Comparison of ENCODE assay signal across 1 cellular context in the genomic region with DNA sequence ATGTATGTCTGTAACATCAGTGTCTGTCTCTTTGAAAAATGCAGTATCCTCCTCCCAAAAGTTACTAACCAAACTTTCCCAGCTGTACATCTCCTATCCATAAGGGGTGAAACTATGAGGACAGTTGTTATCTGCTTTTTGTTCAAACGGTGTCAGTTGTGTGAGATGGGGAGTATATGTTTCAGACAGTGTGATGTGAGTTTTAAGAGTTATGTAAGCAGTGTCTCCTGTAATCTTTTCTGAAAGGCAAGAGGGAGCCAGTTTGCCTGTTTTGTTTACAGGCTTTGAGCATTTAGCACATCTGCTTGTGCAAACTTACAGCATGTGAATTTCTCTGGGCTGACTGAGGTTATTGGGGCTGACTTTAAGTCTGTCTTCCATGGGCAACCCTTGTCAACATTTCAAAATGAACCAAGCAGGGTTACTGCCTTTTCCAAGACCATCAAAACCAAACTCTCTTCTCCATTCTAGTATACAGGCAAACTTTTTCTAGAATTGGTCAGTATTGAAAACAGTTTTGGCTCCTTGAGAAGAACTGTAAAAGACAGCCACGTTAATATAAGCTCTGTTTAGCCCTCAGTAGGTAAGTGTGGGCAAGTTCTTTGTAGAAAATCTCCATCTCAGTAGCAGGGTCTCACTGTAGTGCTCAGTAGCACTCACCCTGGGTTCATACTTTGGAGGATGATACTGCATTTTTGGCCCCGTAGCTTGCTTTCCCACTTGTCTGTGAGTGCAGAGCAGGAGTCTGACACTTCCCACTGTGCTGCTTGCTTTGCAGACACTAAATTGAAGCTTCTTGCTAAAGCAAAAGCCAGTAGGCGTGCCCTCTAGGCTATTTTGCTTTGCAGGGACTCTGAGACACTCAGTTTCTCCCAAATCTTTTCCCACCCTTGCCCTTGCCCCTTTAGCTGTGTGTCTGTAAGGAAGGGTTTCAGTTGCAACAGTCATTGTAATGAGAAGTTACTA.
TF ChIP-seq lines count a peak whose summit lies in the region.

No MANE protein-coding gene starts in this region.

TF ChIP-seq in K562, 482 proteins besides CTCF, POLR2A, EP300 and RAD21 (continued from another document and continues in another):
- TF ChIP-seq, protein P1, sequence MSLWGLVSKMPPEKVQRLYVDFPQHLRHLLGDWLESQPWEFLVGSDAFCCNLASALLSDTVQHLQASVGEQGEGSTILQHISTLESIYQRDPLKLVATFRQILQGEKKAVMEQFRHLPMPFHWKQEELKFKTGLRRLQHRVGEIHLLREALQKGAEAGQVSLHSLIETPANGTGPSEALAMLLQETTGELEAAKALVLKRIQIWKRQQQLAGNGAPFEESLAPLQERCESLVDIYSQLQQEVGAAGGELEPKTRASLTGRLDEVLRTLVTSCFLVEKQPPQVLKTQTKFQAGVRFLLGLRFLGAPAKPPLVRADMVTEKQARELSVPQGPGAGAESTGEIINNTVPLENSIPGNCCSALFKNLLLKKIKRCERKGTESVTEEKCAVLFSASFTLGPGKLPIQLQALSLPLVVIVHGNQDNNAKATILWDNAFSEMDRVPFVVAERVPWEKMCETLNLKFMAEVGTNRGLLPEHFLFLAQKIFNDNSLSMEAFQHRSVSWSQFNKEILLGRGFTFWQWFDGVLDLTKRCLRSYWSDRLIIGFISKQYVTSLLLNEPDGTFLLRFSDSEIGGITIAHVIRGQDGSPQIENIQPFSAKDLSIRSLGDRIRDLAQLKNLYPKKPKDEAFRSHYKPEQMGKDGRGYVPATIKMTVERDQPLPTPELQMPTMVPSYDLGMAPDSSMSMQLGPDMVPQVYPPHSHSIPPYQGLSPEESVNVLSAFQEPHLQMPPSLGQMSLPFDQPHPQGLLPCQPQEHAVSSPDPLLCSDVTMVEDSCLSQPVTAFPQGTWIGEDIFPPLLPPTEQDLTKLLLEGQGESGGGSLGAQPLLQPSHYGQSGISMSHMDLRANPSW (CRISPR knock-in tag; IDR thresholded peaks at IDR 0.05) = 0 out of 2 replicates have a peak, but pooled peaks have one; percentile 65
- no peak for TF ChIP-seq MCM7 (IDR thresholded peaks at IDR 0.05)
- 0 out of 2 replicates have a peak, but pooled peaks have one; percentile 6 for TF ChIP-seq CREM (IDR thresholded peaks at IDR 0.05; ENCODE audit: low read depth)
- peak; percentile 10 for TF ChIP-seq NCOA4 (IDR thresholded peaks at IDR 0.05; ENCODE audit: partially characterized antibody)
- 0 out of 4 replicates have a peak, but pooled peaks of 1 of the 2 experiments have one; percentile 26 for TF ChIP-seq TBL1XR1 (IDR thresholded peaks at IDR 0.05; ENCODE audit: low read length in 2 of 2)
- TF ChIP-seq ZNF75A (CRISPR knock-in tag; IDR thresholded peaks at IDR 0.05) = 0 out of 2 replicates have a peak, but pooled peaks have one; percentile 32
- TF ChIP-seq, protein P2, sequence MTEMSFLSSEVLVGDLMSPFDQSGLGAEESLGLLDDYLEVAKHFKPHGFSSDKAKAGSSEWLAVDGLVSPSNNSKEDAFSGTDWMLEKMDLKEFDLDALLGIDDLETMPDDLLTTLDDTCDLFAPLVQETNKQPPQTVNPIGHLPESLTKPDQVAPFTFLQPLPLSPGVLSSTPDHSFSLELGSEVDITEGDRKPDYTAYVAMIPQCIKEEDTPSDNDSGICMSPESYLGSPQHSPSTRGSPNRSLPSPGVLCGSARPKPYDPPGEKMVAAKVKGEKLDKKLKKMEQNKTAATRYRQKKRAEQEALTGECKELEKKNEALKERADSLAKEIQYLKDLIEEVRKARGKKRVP (CRISPR knock-in tag; IDR thresholded peaks at IDR 0.05) = no peak
- no peak for TF ChIP-seq RNF2 (IDR thresholded peaks at IDR 0.05)
- TF ChIP-seq, protein P3, sequence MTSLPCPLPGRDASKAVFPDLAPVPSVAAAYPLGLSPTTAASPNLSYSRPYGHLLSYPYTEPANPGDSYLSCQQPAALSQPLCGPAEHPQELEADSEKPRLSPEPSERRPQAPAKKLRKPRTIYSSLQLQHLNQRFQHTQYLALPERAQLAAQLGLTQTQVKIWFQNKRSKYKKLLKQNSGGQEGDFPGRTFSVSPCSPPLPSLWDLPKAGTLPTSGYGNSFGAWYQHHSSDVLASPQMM (CRISPR knock-in tag; IDR thresholded peaks at IDR 0.05) = no peak
- TF ChIP-seq, protein P4, sequence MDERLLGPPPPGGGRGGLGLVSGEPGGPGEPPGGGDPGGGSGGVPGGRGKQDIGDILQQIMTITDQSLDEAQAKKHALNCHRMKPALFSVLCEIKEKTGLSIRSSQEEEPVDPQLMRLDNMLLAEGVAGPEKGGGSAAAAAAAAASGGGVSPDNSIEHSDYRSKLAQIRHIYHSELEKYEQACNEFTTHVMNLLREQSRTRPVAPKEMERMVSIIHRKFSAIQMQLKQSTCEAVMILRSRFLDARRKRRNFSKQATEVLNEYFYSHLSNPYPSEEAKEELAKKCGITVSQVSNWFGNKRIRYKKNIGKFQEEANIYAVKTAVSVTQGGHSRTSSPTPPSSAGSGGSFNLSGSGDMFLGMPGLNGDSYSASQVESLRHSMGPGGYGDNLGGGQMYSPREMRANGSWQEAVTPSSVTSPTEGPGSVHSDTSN (CRISPR knock-in tag; IDR thresholded peaks at IDR 0.05; ENCODE audit: low read depth) = no peak
- TF ChIP-seq, protein P4 (tag; conservative IDR thresholded peaks at IDR 0.05; ENCODE audit: low read depth) = no peak
- TF ChIP-seq, protein P5, sequence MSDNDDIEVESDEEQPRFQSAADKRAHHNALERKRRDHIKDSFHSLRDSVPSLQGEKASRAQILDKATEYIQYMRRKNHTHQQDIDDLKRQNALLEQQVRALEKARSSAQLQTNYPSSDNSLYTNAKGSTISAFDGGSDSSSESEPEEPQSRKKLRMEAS (CRISPR knock-in tag; IDR thresholded peaks at IDR 0.05) = no peak
- TF ChIP-seq NFIX (CRISPR knock-in tag; IDR thresholded peaks at IDR 0.05; ENCODE audit: low read depth) = no peak
- no peak for TF ChIP-seq ZFP1 (CRISPR knock-in tag; IDR thresholded peaks at IDR 0.05)
- TF ChIP-seq ELF1 (tag; IDR thresholded peaks at IDR 0.05) = no peak
- no peak for TF ChIP-seq TCF7 (IDR thresholded peaks at IDR 0.05; ENCODE audit: borderline replicate concordance)
- peak; percentile 39; the same call in 1 of the 2 replicates for TF ChIP-seq NFE2L1 (tag; IDR thresholded peaks at IDR 0.05; ENCODE audit: borderline replicate concordance, low read depth)
- peak; percentile 89 for TF ChIP-seq MAFG (tag; conservative IDR thresholded peaks at IDR 0.05)
- TF ChIP-seq DNMT1 (IDR thresholded peaks at IDR 0.05) = no peak
- TF ChIP-seq HDAC3 (IDR thresholded peaks at IDR 0.05; ENCODE audit: borderline replicate concordance, partially characterized antibody) = peak; percentile 39
- TF ChIP-seq NUFIP1 (IDR thresholded peaks at IDR 0.05; ENCODE audit: partially characterized antibody) = no peak
- peak; percentile 9; the same call in 1 of the 2 replicates for TF ChIP-seq RAD51 (IDR thresholded peaks at IDR 0.05; ENCODE audit: borderline replicate concordance, low read depth)
- TF ChIP-seq, protein P6, sequence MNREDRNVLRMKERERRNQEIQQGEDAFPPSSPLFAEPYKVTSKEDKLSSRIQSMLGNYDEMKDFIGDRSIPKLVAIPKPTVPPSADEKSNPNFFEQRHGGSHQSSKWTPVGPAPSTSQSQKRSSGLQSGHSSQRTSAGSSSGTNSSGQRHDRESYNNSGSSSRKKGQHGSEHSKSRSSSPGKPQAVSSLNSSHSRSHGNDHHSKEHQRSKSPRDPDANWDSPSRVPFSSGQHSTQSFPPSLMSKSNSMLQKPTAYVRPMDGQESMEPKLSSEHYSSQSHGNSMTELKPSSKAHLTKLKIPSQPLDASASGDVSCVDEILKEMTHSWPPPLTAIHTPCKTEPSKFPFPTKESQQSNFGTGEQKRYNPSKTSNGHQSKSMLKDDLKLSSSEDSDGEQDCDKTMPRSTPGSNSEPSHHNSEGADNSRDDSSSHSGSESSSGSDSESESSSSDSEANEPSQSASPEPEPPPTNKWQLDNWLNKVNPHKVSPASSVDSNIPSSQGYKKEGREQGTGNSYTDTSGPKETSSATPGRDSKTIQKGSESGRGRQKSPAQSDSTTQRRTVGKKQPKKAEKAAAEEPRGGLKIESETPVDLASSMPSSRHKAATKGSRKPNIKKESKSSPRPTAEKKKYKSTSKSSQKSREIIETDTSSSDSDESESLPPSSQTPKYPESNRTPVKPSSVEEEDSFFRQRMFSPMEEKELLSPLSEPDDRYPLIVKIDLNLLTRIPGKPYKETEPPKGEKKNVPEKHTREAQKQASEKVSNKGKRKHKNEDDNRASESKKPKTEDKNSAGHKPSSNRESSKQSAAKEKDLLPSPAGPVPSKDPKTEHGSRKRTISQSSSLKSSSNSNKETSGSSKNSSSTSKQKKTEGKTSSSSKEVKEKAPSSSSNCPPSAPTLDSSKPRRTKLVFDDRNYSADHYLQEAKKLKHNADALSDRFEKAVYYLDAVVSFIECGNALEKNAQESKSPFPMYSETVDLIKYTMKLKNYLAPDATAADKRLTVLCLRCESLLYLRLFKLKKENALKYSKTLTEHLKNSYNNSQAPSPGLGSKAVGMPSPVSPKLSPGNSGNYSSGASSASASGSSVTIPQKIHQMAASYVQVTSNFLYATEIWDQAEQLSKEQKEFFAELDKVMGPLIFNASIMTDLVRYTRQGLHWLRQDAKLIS (CRISPR knock-in tag; IDR thresholded peaks at IDR 0.05) = peak; percentile 20; the same call in 1 of the 2 replicates
- TF ChIP-seq BRD9 (IDR thresholded peaks at IDR 0.05; ENCODE audit: low read depth, partially characterized antibody) = peak; percentile 20
- TF ChIP-seq, protein P7, sequence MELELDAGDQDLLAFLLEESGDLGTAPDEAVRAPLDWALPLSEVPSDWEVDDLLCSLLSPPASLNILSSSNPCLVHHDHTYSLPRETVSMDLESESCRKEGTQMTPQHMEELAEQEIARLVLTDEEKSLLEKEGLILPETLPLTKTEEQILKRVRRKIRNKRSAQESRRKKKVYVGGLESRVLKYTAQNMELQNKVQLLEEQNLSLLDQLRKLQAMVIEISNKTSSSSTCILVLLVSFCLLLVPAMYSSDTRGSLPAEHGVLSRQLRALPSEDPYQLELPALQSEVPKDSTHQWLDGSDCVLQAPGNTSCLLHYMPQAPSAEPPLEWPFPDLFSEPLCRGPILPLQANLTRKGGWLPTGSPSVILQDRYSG (tag; conservative IDR thresholded peaks at IDR 0.05; ENCODE audit: low read depth) = peak; percentile 66; the same call in 1 of the 2 replicates
- TF ChIP-seq ZFP36 (IDR thresholded peaks at IDR 0.05; ENCODE audit: low read depth, low read length, partially characterized antibody) = peak; percentile 18
- TF ChIP-seq, protein P8, sequence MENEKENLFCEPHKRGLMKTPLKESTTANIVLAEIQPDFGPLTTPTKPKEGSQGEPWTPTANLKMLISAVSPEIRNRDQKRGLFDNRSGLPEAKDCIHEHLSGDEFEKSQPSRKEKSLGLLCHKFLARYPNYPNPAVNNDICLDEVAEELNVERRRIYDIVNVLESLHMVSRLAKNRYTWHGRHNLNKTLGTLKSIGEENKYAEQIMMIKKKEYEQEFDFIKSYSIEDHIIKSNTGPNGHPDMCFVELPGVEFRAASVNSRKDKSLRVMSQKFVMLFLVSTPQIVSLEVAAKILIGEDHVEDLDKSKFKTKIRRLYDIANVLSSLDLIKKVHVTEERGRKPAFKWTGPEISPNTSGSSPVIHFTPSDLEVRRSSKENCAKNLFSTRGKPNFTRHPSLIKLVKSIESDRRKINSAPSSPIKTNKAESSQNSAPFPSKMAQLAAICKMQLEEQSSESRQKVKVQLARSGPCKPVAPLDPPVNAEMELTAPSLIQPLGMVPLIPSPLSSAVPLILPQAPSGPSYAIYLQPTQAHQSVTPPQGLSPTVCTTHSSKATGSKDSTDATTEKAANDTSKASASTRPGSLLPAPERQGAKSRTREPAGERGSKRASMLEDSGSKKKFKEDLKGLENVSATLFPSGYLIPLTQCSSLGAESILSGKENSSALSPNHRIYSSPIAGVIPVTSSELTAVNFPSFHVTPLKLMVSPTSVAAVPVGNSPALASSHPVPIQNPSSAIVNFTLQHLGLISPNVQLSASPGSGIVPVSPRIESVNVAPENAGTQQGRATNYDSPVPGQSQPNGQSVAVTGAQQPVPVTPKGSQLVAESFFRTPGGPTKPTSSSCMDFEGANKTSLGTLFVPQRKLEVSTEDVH (IDR thresholded peaks at IDR 0.05; ENCODE audit: low read depth, partially characterized antibody) = no peak
- TF ChIP-seq, protein P9, sequence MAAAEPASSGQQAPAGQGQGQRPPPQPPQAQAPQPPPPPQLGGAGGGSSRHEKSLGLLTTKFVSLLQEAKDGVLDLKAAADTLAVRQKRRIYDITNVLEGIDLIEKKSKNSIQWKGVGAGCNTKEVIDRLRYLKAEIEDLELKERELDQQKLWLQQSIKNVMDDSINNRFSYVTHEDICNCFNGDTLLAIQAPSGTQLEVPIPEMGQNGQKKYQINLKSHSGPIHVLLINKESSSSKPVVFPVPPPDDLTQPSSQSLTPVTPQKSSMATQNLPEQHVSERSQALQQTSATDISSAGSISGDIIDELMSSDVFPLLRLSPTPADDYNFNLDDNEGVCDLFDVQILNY (CRISPR knock-in tag; IDR thresholded peaks at IDR 0.05) = no peak
- no peak for TF ChIP-seq HCFC1 (IDR thresholded peaks at IDR 0.05; ENCODE audit: low read depth, low read length)
- TF ChIP-seq ZNF384 (IDR thresholded peaks at IDR 0.05; ENCODE audit: low read depth, low read length) = 0 out of 2 replicates have a peak, but pooled peaks have one; percentile 17
- 0 out of 4 replicates have a peak, but pooled peaks of 1 of the 2 experiments have one; percentile 35 for TF ChIP-seq RCOR1 (IDR thresholded peaks at IDR 0.05; ENCODE audit: borderline replicate concordance in 1 of 2, low read depth in 2 of 2, low read length in 2 of 2)
- 0 out of 4 replicates have a peak, but pooled peaks of 1 of the 2 experiments have one; percentile 32 for TF ChIP-seq FOXA3 (CRISPR knock-in tag; conservative IDR thresholded peaks at IDR 0.05 in 1 of 2, IDR thresholded peaks at IDR 0.05 in 1 of 2)
- TF ChIP-seq, protein P10, sequence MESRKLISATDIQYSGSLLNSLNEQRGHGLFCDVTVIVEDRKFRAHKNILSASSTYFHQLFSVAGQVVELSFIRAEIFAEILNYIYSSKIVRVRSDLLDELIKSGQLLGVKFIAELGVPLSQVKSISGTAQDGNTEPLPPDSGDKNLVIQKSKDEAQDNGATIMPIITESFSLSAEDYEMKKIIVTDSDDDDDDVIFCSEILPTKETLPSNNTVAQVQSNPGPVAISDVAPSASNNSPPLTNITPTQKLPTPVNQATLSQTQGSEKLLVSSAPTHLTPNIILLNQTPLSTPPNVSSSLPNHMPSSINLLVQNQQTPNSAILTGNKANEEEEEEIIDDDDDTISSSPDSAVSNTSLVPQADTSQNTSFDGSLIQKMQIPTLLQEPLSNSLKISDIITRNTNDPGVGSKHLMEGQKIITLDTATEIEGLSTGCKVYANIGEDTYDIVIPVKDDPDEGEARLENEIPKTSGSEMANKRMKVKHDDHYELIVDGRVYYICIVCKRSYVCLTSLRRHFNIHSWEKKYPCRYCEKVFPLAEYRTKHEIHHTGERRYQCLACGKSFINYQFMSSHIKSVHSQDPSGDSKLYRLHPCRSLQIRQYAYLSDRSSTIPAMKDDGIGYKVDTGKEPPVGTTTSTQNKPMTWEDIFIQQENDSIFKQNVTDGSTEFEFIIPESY (CRISPR knock-in tag; IDR thresholded peaks at IDR 0.05) = no peak
- TF ChIP-seq MEF2D (tag; conservative IDR thresholded peaks at IDR 0.05; ENCODE audit: low read depth) = 0 out of 2 replicates have a peak, but pooled peaks have one; percentile 37
- no peak for TF ChIP-seq ZBED1 (IDR thresholded peaks at IDR 0.05)
- peak; percentile 22 for TF ChIP-seq RBM25 (IDR thresholded peaks at IDR 0.05; ENCODE audit: low read depth, low read length, severe bottlenecking)
